In genomic region chr13:42153371-42153770, GRCh38 we compare ENCODE assay signal across 18 cellular contexts.
A peak's percentile ranks its signal among the peaks of the same experiment; 100 is the strongest.
DNase-seq lines count a peak whose midpoint lies in the region; ATAC-seq and TF ChIP-seq lines count a peak whose summit lies in the region.
"Had no signal": no experiment of that assay in that cellular context is flagged by ENCODE, and none has a peak within 500 bp of the region (broad histone marks: within the 10 kb centered on the region; RNA-seq: fewer than 3 reads in every experiment).

No MANE protein-coding gene starts in this region.

- peak; percentile 1 for DNase-seq in NCI-H2227 treated with DMSO at 0.1 percent for 48 hours (lab: John Stamatoyannopoulos, UW)
- no peak for DNase-seq in NCI-H2227 (lab: John Stamatoyannopoulos, UW; ENCODE audit: unreplicated experiment)
- DNase-seq in MM.1S = no peak
- DNase-seq in fibroblast of the aortic adventitia (ENCODE audit: low read depth) = peak; percentile 12
- DNase-seq in stimulated activated effector memory CD8-positive, alpha-beta T cell treated with anti-CD3 and anti-CD28 coated beads, Interleukin-12 subunit alpha, Interleukin-12 subunit beta, amount 100 ng/mL, for 72 hours (ENCODE audit: low spot score in 2 of 2) = no peak
- no peak for DNase-seq in esophagus squamous epithelium (lab: John Stamatoyannopoulos, UW)
- DNase-seq: C1 segment of cervical spinal cord, KG1, NCI-H1105, NCI-H1694 treated with DMSO at 0.1 percent for 48 hours, NCI-H446 treated with DMSO at 0.1 percent for 48 hours, NCI-H774 had no signal

- H3K4me3 ChIP-seq in MM.1S (ENCODE audit: low read length) = no peak overlapping the region
- H3K4me3 ChIP-seq in fibroblast of the aortic adventitia (ENCODE audit: low read depth, low read length) = no peak overlapping the region
- H3K4me3 ChIP-seq in esophagus squamous epithelium = no peak overlapping the region
- H3K4me3 ChIP-seq: MG63 had no signal

- H3K27ac Mint-ChIP-seq in stimulated activated effector memory CD8-positive, alpha-beta T cell treated with anti-CD3 and anti-CD28 coated beads, Interleukin-12 subunit alpha, Interleukin-12 subunit beta, amount 100 ng/mL, for 72 hours = peak overlapping the region; percentile 21

- no peaks in the 10 kb centered on the region for H3K79me2 ChIP-seq in MM.1S (ENCODE audit: low read length)

- TF ChIP-seq POLR2A in esophagus squamous epithelium (IDR thresholded peaks at IDR 0.05) = no peak

- H3K27me3 ChIP-seq in MM.1S (replicated peaks; ENCODE audit: insufficient read depth, low read length) (no peaks in the 10 kb centered on the region), esophagus squamous epithelium (no peaks in the 10 kb centered on the region)
- H3K27me3 ChIP-seq: MG63 had no signal

- H3K4me1 Mint-ChIP-seq in stimulated activated effector memory CD8-positive, alpha-beta T cell treated with anti-CD3 and anti-CD28 coated beads, Interleukin-12 subunit alpha, Interleukin-12 subunit beta, amount 100 ng/mL, for 72 hours = peaks cover 5% of the 10 kb centered on the region

- no peaks in the 10 kb centered on the region for H3K9me3 Mint-ChIP-seq in stimulated activated effector memory CD8-positive, alpha-beta T cell treated with anti-CD3 and anti-CD28 coated beads, Interleukin-12 subunit alpha, Interleukin-12 subunit beta, amount 100 ng/mL, for 72 hours

- H3K9me3 ChIP-seq in MM.1S (replicated peaks; ENCODE audit: insufficient read depth, low read length) (no peaks in the 10 kb centered on the region), esophagus squamous epithelium (no peaks in the 10 kb centered on the region)
- H3K9me3 ChIP-seq: MG63 had no signal

- H3K27ac ChIP-seq in MM.1S (ENCODE audit: low read length) = no peak overlapping the region
- no peak overlapping the region for H3K27ac ChIP-seq in esophagus squamous epithelium
- H3K27ac ChIP-seq: HL-60 had no signal

- H3K4me1 ChIP-seq in MM.1S (ENCODE audit: low read length) = 0 out of 2 replicates have a peak, but pooled peaks cover 5% of the 10 kb centered on the region
- no peaks in the 10 kb centered on the region for H3K4me1 ChIP-seq in esophagus squamous epithelium

- intact Hi-C loops in esophagus squamous epithelium (cut with DNase I) = no loop called here

- no peaks in the 10 kb centered on the region for H4K20me1 ChIP-seq in MM.1S (ENCODE audit: insufficient read depth, low read length)

- H3K36me3 ChIP-seq in MM.1S (replicated peaks; ENCODE audit: insufficient read depth, low read length) (no peaks in the 10 kb centered on the region), esophagus squamous epithelium (peaks cover 0 to 42% (median 0%) of the 10 kb centered on the region in 3 donors)

- H2AFZ ChIP-seq in MM.1S (ENCODE audit: low read length) = no peak overlapping the region

- H3K4me2 ChIP-seq in MM.1S (ENCODE audit: low read depth, low read length) = peak overlapping the region; percentile 49

- H3F3A ChIP-seq in MM.1S (ENCODE audit: insufficient read depth, low read length) = no peaks in the 10 kb centered on the region

- H3K9me2 ChIP-seq in MM.1S (replicated peaks; ENCODE audit: insufficient read depth, low read length) = no peaks in the 10 kb centered on the region

- no peak overlapping the region for H3K4me3 Mint-ChIP-seq in stimulated activated effector memory CD8-positive, alpha-beta T cell treated with anti-CD3 and anti-CD28 coated beads, Interleukin-12 subunit alpha, Interleukin-12 subunit beta, amount 100 ng/mL, for 72 hours

- TF ChIP-seq CTCF in MM.1S (IDR thresholded peaks at IDR 0.05; ENCODE audit: low read length) (no peak), fibroblast of the aortic adventitia (IDR thresholded peaks at IDR 0.05; ENCODE audit: insufficient read depth, low read length) (no peak), esophagus squamous epithelium (IDR thresholded peaks at IDR 0.05) (no peak)

- peaks cover 15% of the 10 kb centered on the region for H3K36me3 Mint-ChIP-seq in stimulated activated effector memory CD8-positive, alpha-beta T cell treated with anti-CD3 and anti-CD28 coated beads, Interleukin-12 subunit alpha, Interleukin-12 subunit beta, amount 100 ng/mL, for 72 hours

- no peak for ATAC-seq in stimulated activated effector memory CD8-positive, alpha-beta T cell treated with anti-CD3 and anti-CD28 coated beads, Interleukin-12 subunit alpha, Interleukin-12 subunit beta, amount 100 ng/mL, for 72 hours
- ATAC-seq in GM21526 (IDR thresholded peaks at IDR 0.05; ENCODE audit: low FRiP score, unreplicated experiment) (no peak), GM19395 (IDR thresholded peaks at IDR 0.05; ENCODE audit: unreplicated experiment) (no peak)
- ATAC-seq: Panc1, Right ventricle myocardium inferior had no signal

- no peak overlapping the region for H3K9ac ChIP-seq in MM.1S (ENCODE audit: low read length)

Comparison
In these comparisons a context has a peak if more than half of its experiments do, and no peak if none do; other contexts are left out.
1. DNase-seq: peak in NCI-H2227 treated with DMSO at 0.1 percent for 48 hours (single experiment) and fibroblast of the aortic adventitia (single experiment); none in NCI-H2227 (single experiment), MM.1S (single experiment), stimulated activated effector memory CD8-positive, alpha-beta T cell treated with anti-CD3 and anti-CD28 coated beads, Interleukin-12 subunit alpha, Interleukin-12 subunit beta, amount 100 ng/mL, for 72 hours (0 of 2) and esophagus squamous epithelium (single experiment).